In genomic region chr20:45060341-45060740, GRCh38 we compare ENCODE assay signal across 20 cellular contexts. TPM values are rescaled to one million over a fixed set of nuclear protein-coding genes. Genes with fewer than 3 reads are reported as not detected.
DNase-seq lines count a peak whose midpoint lies in the region; ATAC-seq and TF ChIP-seq lines count a peak whose summit lies in the region.
"Had no signal": no experiment of that assay in that cellular context is flagged by ENCODE, and none has a peak within 500 bp of the region (broad histone marks: within the 10 kb centered on the region; RNA-seq: fewer than 3 reads in every experiment).

No MANE protein-coding gene starts in this region.

- ATAC-seq in IMR-90 (ENCODE audit: low read depth): no peak
- no peak for ATAC-seq in natural killer cell treated with Interleukin-12 subunit alpha and Interleukin-12 subunit beta and Interleukin-15 and Interleukin-18, amount 100 ng/mL, for 72 hours

- peaks cover 58% of the 10 kb centered on the region for H3K4me1 ChIP-seq in CD4-positive, alpha-beta memory T cell (ENCODE audit: insufficient read depth, low read length)
- H3K4me1 ChIP-seq in IMR-90 (ENCODE audit: control insufficient read depth, insufficient read depth, low read length) (peaks cover 10% of the 10 kb centered on the region; the same call in 1 of the 2 replicates), mammary epithelial cell (ENCODE audit: insufficient read depth, low read length) (peaks cover 38% of the 10 kb centered on the region), hepatocyte (ENCODE audit: insufficient read depth) (no peaks in the 10 kb centered on the region)
- H3K4me1 ChIP-seq: BE2C had no signal

- POLR2A ChIA-PET in CD4-positive, alpha-beta memory T cell (lab: Charles Lee; ENCODE audit: partially characterized antibody): no interaction called here
- POLR2A ChIA-PET in IMR-90 (lab: Charles Lee; ENCODE audit: unreplicated experiment): no interaction called here

- no peaks in the 10 kb centered on the region for H4K20me1 ChIP-seq in IMR-90 (ENCODE audit: insufficient read depth, low read length)
- H4K20me1 ChIP-seq in mammary epithelial cell (ENCODE audit: insufficient read depth, low read length): no peaks in the 10 kb centered on the region
- no peaks in the 10 kb centered on the region for H4K20me1 ChIP-seq in hepatocyte (ENCODE audit: insufficient read depth, poor library complexity, severe bottlenecking)

- H3K27me3 Mint-ChIP-seq in CD4-positive, alpha-beta memory T cell: no peaks in the 10 kb centered on the region
- H3K27me3 Mint-ChIP-seq in natural killer cell treated with Interleukin-12 subunit alpha and Interleukin-12 subunit beta and Interleukin-15 and Interleukin-18, amount 100 ng/mL, for 72 hours: no peaks in the 10 kb centered on the region

- peak overlapping the region; percentile 11; the same call in 1 of the 2 replicates for H3K23ac ChIP-seq in IMR-90 (ENCODE audit: low read depth, low read length)

- H4K5ac ChIP-seq in IMR-90 (ENCODE audit: low read depth, low read length): peak overlapping the region; percentile 49; the same call in 1 of the 2 replicates

- peaks cover 10 to 16% of the 10 kb centered on the region in 2 experiments; a peak in 3 of 4 replicates for H3K79me1 ChIP-seq in IMR-90 (ENCODE audit: low read depth in 1 of 2, low read length in 2 of 2)

- peak overlapping the region; percentile 71 for H4K91ac ChIP-seq in IMR-90 (ENCODE audit: insufficient read depth, low read depth, low read length)

- peaks cover 18% of the 10 kb centered on the region for H3K79me2 ChIP-seq in mammary epithelial cell (ENCODE audit: insufficient read depth, low read length)
- H3K79me2 ChIP-seq in hepatocyte: peaks cover 3% of the 10 kb centered on the region

- WGBS in IMR-90 (ENCODE audit: extremely low coverage in 2 of 2, insufficient read length in 1 of 2), 2 experiments: 80% methylated on average over 1 of the region's 4 CpGs; no CpG with 5 or more reads in 1 of the 2 experiments
- WGBS in mammary epithelial cell (ENCODE audit: low coverage, missing lambda C conversion rate): 92% methylated on average over 4 of the region's 4 CpGs
- WGBS in lower leg skin, 2 donors: 80 to 93% methylated on average over 4 of the region's 4 CpGs
- WGBS in hepatocyte (ENCODE audit: low lambda C conversion rate, missing lambda C conversion rate): 70% methylated on average over 4 of the region's 4 CpGs

- H3K4me3 ChIP-seq in CD4-positive, alpha-beta memory T cell (ENCODE audit: low read length in 2 of 2): no peak overlapping the region
- H3K4me3 ChIP-seq in IMR-90 (ENCODE audit: insufficient read depth, low read depth, low read length) (no peak overlapping the region), mammary epithelial cell (replicated peaks in 1 of 3; ENCODE audit: insufficient read depth in 1 of 3, low read depth in 2 of 3, low read length in 3 of 3) (no peak overlapping the region), lower leg skin (ENCODE audit: low read depth, poor library complexity, severe bottlenecking) (no peak overlapping the region), hepatocyte (no peak overlapping the region)
- H3K4me3 ChIP-seq: cardiac muscle cell, stomach had no signal

- peak overlapping the region; percentile 86 for H2BK5ac ChIP-seq in IMR-90 (ENCODE audit: low read depth, low read length, poor library complexity, severe bottlenecking)

- H3K36me3 Mint-ChIP-seq in CD4-positive, alpha-beta memory T cell: peaks cover 44 to 78% of the 10 kb centered on the region in 2 donors
- peaks cover 31% of the 10 kb centered on the region for H3K36me3 Mint-ChIP-seq in natural killer cell treated with Interleukin-12 subunit alpha and Interleukin-12 subunit beta and Interleukin-15 and Interleukin-18, amount 100 ng/mL, for 72 hours

- no TSS peak for BruUV-seq in IMR-90 (replicated peaks; lab: Mats Ljungman, UMichigan)
- BruUV-seq in mammary epithelial cell (replicated peaks; lab: Mats Ljungman, UMichigan): no TSS peak

- dilution Hi-C loops in IMR-90 (cut with HindIII; ENCODE audit: low sequenced_read_pairs, unreplicated experiment) (no loop called here), mammary epithelial cell (cut with HindIII; ENCODE audit: low sequenced_read_pairs) (no loop called here)

- H3K4me2 ChIP-seq in IMR-90 (ENCODE audit: low read depth, low read length) (no peak overlapping the region), mammary epithelial cell (ENCODE audit: insufficient read depth, low read depth, low read length) (no peak overlapping the region), hepatocyte (no peak overlapping the region)

- no peak overlapping the region for H3K27ac ChIP-seq in CD4-positive, alpha-beta memory T cell (ENCODE audit: low read depth, low read length)
- H3K27ac ChIP-seq in IMR-90 (ENCODE audit: insufficient read depth, low read length): no peak overlapping the region
- peak overlapping the region; percentile 87 for H3K27ac ChIP-seq in mammary epithelial cell (ENCODE audit: insufficient read depth, low read depth, low read length)
- H3K27ac ChIP-seq in hepatocyte: no peak overlapping the region
- H3K27ac ChIP-seq: cardiac muscle cell, stomach had no signal

- DNase-seq in CD4-positive, alpha-beta memory T cell: no peak
- DNase-seq in IMR-90 (no peak), mammary epithelial cell (no peak), midbrain (lab: John Stamatoyannopoulos, UW) (no peak), lower leg skin (ENCODE audit: low spot score in 2 of 2) (no peak), amniotic stem cell (lab: John Stamatoyannopoulos, UW) (no peak), hepatocyte (ENCODE audit: low spot score) (no peak)
- DNase-seq in natural killer cell treated with Interleukin-12 subunit alpha and Interleukin-12 subunit beta and Interleukin-15 and Interleukin-18, amount 100 ng/mL, for 72 hours (ENCODE audit: low spot score): no peak
- DNase-seq: activated naive CD4-positive, alpha-beta T cell; BE2C; DND-41; endodermal cell; H7; MV-4-11; NCI-H2171 treated with DMSO at 0.1 percent for 48 hours; nucleus accumbens; stomach had no signal

- no peaks in the 10 kb centered on the region for H3K9me3 Mint-ChIP-seq in CD4-positive, alpha-beta memory T cell
- no peaks in the 10 kb centered on the region for H3K9me3 Mint-ChIP-seq in natural killer cell treated with Interleukin-12 subunit alpha and Interleukin-12 subunit beta and Interleukin-15 and Interleukin-18, amount 100 ng/mL, for 72 hours

- peak overlapping the region; percentile 64 for H2BK20ac ChIP-seq in IMR-90 (ENCODE audit: low read depth, low read length)

- intact Hi-C loops in CD4-positive, alpha-beta memory T cell (cut with micrococcal nuclease): no loop called here
- intact Hi-C loops in IMR-90 (cut with micrococcal nuclease) (no loop called here), mammary epithelial cell (cut with micrococcal nuclease) (loop anchor here (2.0 kb wide), 1 partner anchor 28 kb away; no protein-coding TSS in a partner anchor), lower leg skin (cut with DNase I; ENCODE audit: low total_unique reads) (no loop called here)

- no peaks in the 10 kb centered on the region for H3K9me2 ChIP-seq in hepatocyte (replicated peaks; ENCODE audit: insufficient read depth)

- H3K18ac ChIP-seq in IMR-90 (ENCODE audit: low read depth, low read length): peak overlapping the region; percentile 94; the same call in 1 of the 2 replicates

- peak overlapping the region; percentile 66 for H2BK120ac ChIP-seq in IMR-90 (ENCODE audit: low read depth, low read length)

- peaks cover 16% of the 10 kb centered on the region for H3K36me3 ChIP-seq in CD4-positive, alpha-beta memory T cell (ENCODE audit: insufficient read depth, low read length)
- H3K36me3 ChIP-seq in IMR-90 (ENCODE audit: control insufficient read depth, insufficient read depth, low read length) (peaks cover 3% of the 10 kb centered on the region), mammary epithelial cell (ENCODE audit: insufficient read depth, low read length) (no peaks in the 10 kb centered on the region), hepatocyte (replicated peaks; ENCODE audit: insufficient read depth, low read depth) (no peaks in the 10 kb centered on the region)
- H3K36me3 ChIP-seq: BE2C, cardiac muscle cell had no signal

- peaks cover 9% of the 10 kb centered on the region for H3K9me1 ChIP-seq in IMR-90 (ENCODE audit: insufficient read depth, low read length)

- no peak overlapping the region for H2AK5ac ChIP-seq in IMR-90 (ENCODE audit: low read depth, low read length)

- no peaks in the 10 kb centered on the region for H3K27me3 ChIP-seq in CD4-positive, alpha-beta memory T cell (ENCODE audit: insufficient read depth, low read length)
- no peaks in the 10 kb centered on the region for H3K27me3 ChIP-seq in IMR-90 (ENCODE audit: control insufficient read depth, insufficient read depth, low read length)
- H3K27me3 ChIP-seq in mammary epithelial cell (ENCODE audit: insufficient read depth, low read length): no peaks in the 10 kb centered on the region
- no peaks in the 10 kb centered on the region for H3K27me3 ChIP-seq in hepatocyte
- H3K27me3 ChIP-seq: BE2C, cardiac muscle cell, stomach had no signal

- TF ChIP-seq CTCF in IMR-90 (conservative IDR thresholded peaks at IDR 0.05; ENCODE audit: low read depth, low read length) (no peak), mammary epithelial cell (conservative IDR thresholded peaks at IDR 0.05 in 1 of 2, IDR thresholded peaks at IDR 0.05 in 1 of 2; ENCODE audit: extremely low read depth in 1 of 2, insufficient read depth in 1 of 2, low read depth in 1 of 2, low read length in 2 of 2) (no peak), lower leg skin (IDR thresholded peaks at IDR 0.05) (no peak), hepatocyte (IDR thresholded peaks at IDR 0.05; ENCODE audit: poor library complexity) (no peak)

- H3K27ac Mint-ChIP-seq in CD4-positive, alpha-beta memory T cell: peak overlapping the region in 6 of 7 donors; percentile 26 to 72 (median 46)
- H3K27ac Mint-ChIP-seq in natural killer cell treated with Interleukin-12 subunit alpha and Interleukin-12 subunit beta and Interleukin-15 and Interleukin-18, amount 100 ng/mL, for 72 hours: peak overlapping the region; percentile 27 to 92
- H3K27ac Mint-ChIP-seq: endodermal cell had no signal

- peak overlapping the region; percentile 21 to 67; a peak in 2 of 4 replicates for H4K8ac ChIP-seq in IMR-90 (ENCODE audit: low read depth in 2 of 2, low read length in 2 of 2)

- H3K4me3 Mint-ChIP-seq in CD4-positive, alpha-beta memory T cell: no peak overlapping the region
- no peak overlapping the region for H3K4me3 Mint-ChIP-seq in natural killer cell treated with Interleukin-12 subunit alpha and Interleukin-12 subunit beta and Interleukin-15 and Interleukin-18, amount 100 ng/mL, for 72 hours
- H3K4me3 Mint-ChIP-seq: endodermal cell had no signal

- H2AFZ ChIP-seq in IMR-90 (replicated peaks; ENCODE audit: low read length, poor library complexity): no peak overlapping the region
- H2AFZ ChIP-seq in mammary epithelial cell (ENCODE audit: low read depth, low read length): no peak overlapping the region
- H2AFZ ChIP-seq in hepatocyte: no peak overlapping the region

- no peak overlapping the region for H2AK9ac ChIP-seq in IMR-90 (replicated peaks; ENCODE audit: low read depth, low read length, poor library complexity)

- peak overlapping the region; percentile 20 for H3K14ac ChIP-seq in IMR-90 (replicated peaks; ENCODE audit: low read depth, low read length)

- TF ChIP-seq RAD21 in IMR-90 (IDR thresholded peaks at IDR 0.05; ENCODE audit: low read length): no peak

- no peaks in the 10 kb centered on the region for H3K9me3 ChIP-seq in CD4-positive, alpha-beta memory T cell (ENCODE audit: control insufficient read depth in 1 of 2, low read length in 2 of 2)
- H3K9me3 ChIP-seq in IMR-90 (ENCODE audit: control insufficient read depth, insufficient read depth, low read length) (no peaks in the 10 kb centered on the region), mammary epithelial cell (replicated peaks; ENCODE audit: insufficient read depth, low read length) (no peaks in the 10 kb centered on the region), hepatocyte (ENCODE audit: low read depth) (no peaks in the 10 kb centered on the region)
- H3K9me3 ChIP-seq: BE2C, stomach had no signal

- no peak for TF ChIP-seq POLR2A in IMR-90 (IDR thresholded peaks at IDR 0.05; ENCODE audit: low read depth, low read length)
- TF ChIP-seq POLR2A in lower leg skin (IDR thresholded peaks at IDR 0.05): no peak

- peak overlapping the region; percentile 69; the same call in 2 of the 3 replicates for H2BK15ac ChIP-seq in IMR-90 (ENCODE audit: low read depth, low read length)

- in situ Hi-C loops in IMR-90 (cut with MboI; ENCODE audit: low sequenced_read_pairs) (no loop called here), mammary epithelial cell (cut with MboI; ENCODE audit: low sequenced_read_pairs in 2 of 2) (no loop called here)

- H3K4ac ChIP-seq in IMR-90 (ENCODE audit: low read depth, low read length): peak overlapping the region; percentile 57

- CTCF ChIA-PET in CD4-positive, alpha-beta memory T cell (lab: Charles Lee; ENCODE audit: partially characterized antibody): interaction anchor here (1.1 to 1.6 kb wide), 2 partner anchors 9 to 16 kb away, joined by 3 read pairs; no protein-coding TSS in a partner anchor
- CTCF ChIA-PET in IMR-90 (lab: Yijun Ruan, JAX) (interaction anchor here (0.6 to 1.5 kb wide), 2 partner anchors 16 to 34 kb away, joined by 3 to 7 read pairs; no protein-coding TSS in a partner anchor), mammary epithelial cell (lab: Charles Lee; ENCODE audit: low non-redundant PET) (interaction anchor here (0.6 kb wide), 1 partner anchor 49 kb away, joined by 4 read pairs; no protein-coding TSS in a partner anchor)

- H3K9ac ChIP-seq in IMR-90 (ENCODE audit: low read depth, low read length) (no peak overlapping the region), mammary epithelial cell (ENCODE audit: insufficient read depth, low read length) (no peak overlapping the region)

- no peak overlapping the region for H3K56ac ChIP-seq in IMR-90 (ENCODE audit: extremely low read depth, insufficient read depth, low read length)

- H3K4me1 Mint-ChIP-seq in CD4-positive, alpha-beta memory T cell: peaks cover 56 to 88% (median 72%) of the 10 kb centered on the region in 4 donors
- H3K4me1 Mint-ChIP-seq in natural killer cell treated with Interleukin-12 subunit alpha and Interleukin-12 subunit beta and Interleukin-15 and Interleukin-18, amount 100 ng/mL, for 72 hours (ENCODE audit: low read depth in 2 of 2): peaks cover 73 to 76% of the 10 kb centered on the region in 2 donors

RNA-seq across cellular contexts. Expression of gene KCNS1, which starts 40.6 kb away (rescaled TPM):
- total RNA-seq in CD4-positive, alpha-beta memory T cell: under 1 TPM in 1 of 2 experiments, not detected in 1; 0.09 TPM
- under 1 TPM in 1 of 2 donors, not detected in 1; 0.16 TPM for polyA plus RNA-seq in CD4-positive, alpha-beta memory T cell
- total RNA-seq in IMR-90 (2012; rRNA removed) (0.54 and 0.56 TPM in 2 replicates), mammary epithelial cell (under 1 TPM; 0.26 to 0.33 TPM), lower leg skin (1 to 10 TPM in 2 of 4 donors, under 1 TPM in 2; 0.84 to 2.3 (median 1.3) TPM), hepatocyte (0.24 and 0.43 TPM in 2 replicates)
- polyA plus RNA-seq in IMR-90 (2012; rRNA removed) (0.46 and 0.62 TPM in 2 replicates), mammary epithelial cell (0.32 TPM), hepatocyte (0.28 and 0.42 TPM in 2 replicates)
- polyA plus RNA-seq in IMR-90 (2012; cell fraction: cytosol; rRNA removed): 0.48 and 0.85 TPM in 2 replicates
- polyA plus RNA-seq in IMR-90 (2012; cell fraction: nucleus; rRNA removed; ENCODE audit: low replicate concordance): 0.33 and 0.55 TPM in 2 replicates
- 0.62 TPM for polyA minus RNA-seq in mammary epithelial cell
- under 1 TPM; 0.24 to 0.33 TPM for total RNA-seq in natural killer cell treated with Interleukin-12 subunit alpha and Interleukin-12 subunit beta and Interleukin-15 and Interleukin-18, amount 100 ng/mL, for 72 hours
- total RNA-seq: cardiac muscle cell, stomach had no signal
- polyA plus RNA-seq: cardiac muscle cell had no signal

RNA-seq across cellular contexts. Expression of gene WFDC5, which starts 54.6 kb away (rescaled TPM):
- total RNA-seq in CD4-positive, alpha-beta memory T cell: not detected
- not detected for polyA plus RNA-seq in CD4-positive, alpha-beta memory T cell
- total RNA-seq in IMR-90 (2012; rRNA removed): not detected in 2 replicates
- not detected in 2 replicates for polyA plus RNA-seq in IMR-90 (2012; rRNA removed)
- not detected in 2 replicates for polyA plus RNA-seq in IMR-90 (2012; cell fraction: cytosol; rRNA removed)
- polyA plus RNA-seq in IMR-90 (2012; cell fraction: nucleus; rRNA removed; ENCODE audit: low replicate concordance): not detected in 2 replicates
- total RNA-seq in mammary epithelial cell: under 1 TPM; 0.33 to 0.49 TPM
- 0.41 TPM for polyA plus RNA-seq in mammary epithelial cell
- polyA minus RNA-seq in mammary epithelial cell: not detected
- total RNA-seq in natural killer cell treated with Interleukin-12 subunit alpha and Interleukin-12 subunit beta and Interleukin-15 and Interleukin-18, amount 100 ng/mL, for 72 hours: not detected
- 100 to 1,000 TPM; 340 to 533 (median 389) TPM for total RNA-seq in lower leg skin
- 0.47 TPM in 1 of 2 replicates, not detected in the other for total RNA-seq in hepatocyte
- not detected in 2 replicates for polyA plus RNA-seq in hepatocyte
- total RNA-seq: cardiac muscle cell, endodermal cell, H7, lung microvascular endothelial cell, SK-MEL-5, stomach had no signal
- polyA plus RNA-seq: cardiac muscle cell had no signal

Comparison
In these comparisons a context has a peak if more than half of its experiments do, and no peak if none do; other contexts are left out.
1. RNA of gene WFDC5, which starts 54.6 kb away (total RNA-seq): 340 to 533 TPM in lower leg skin; 0.33 to 0.49 TPM in mammary epithelial cell, 0.47 TPM in hepatocyte, not detected in CD4-positive, alpha-beta memory T cell, not detected in IMR-90 and not detected in natural killer cell treated with Interleukin-12 subunit alpha and Interleukin-12 subunit beta and Interleukin-15 and Interleukin-18, amount 100 ng/mL, for 72 hours; every median in the first group is over 100 times any median in the second.